8 cellular contexts compared by ENCODE assay signal in genomic region chrX:103464071-103464773, GRCh38. TPM values are rescaled to one million over a fixed set of nuclear protein-coding genes. Genes with fewer than 3 reads are reported as not detected.
A peak's percentile ranks its signal among the peaks of the same experiment; 100 is the strongest.
DNase-seq lines count a peak whose midpoint lies in the region; ATAC-seq, FAIRE-seq and TF ChIP-seq lines count a peak whose summit lies in the region.

No MANE protein-coding gene starts in this region.

- no peaks in the 10 kb centered on the region for H3K9me3 ChIP-seq in CD8-positive, alpha-beta T cell (ENCODE audit: low read length)
- no peaks in the 10 kb centered on the region for H3K9me3 ChIP-seq in OCI-LY7 (ENCODE audit: low read length)
- no peaks in the 10 kb centered on the region for H3K9me3 ChIP-seq in astrocyte (ENCODE audit: insufficient read depth, low read depth, low read length)

- no peaks in the 10 kb centered on the region for H3K79me2 ChIP-seq in OCI-LY7 (ENCODE audit: insufficient read depth, low read depth, low read length)
- no peaks in the 10 kb centered on the region for H3K79me2 ChIP-seq in astrocyte (ENCODE audit: insufficient read depth, low read length)

- FAIRE-seq in astrocyte (lab: Jason Lieb, UNC): no peak

- H4K20me1 ChIP-seq in OCI-LY7 (ENCODE audit: insufficient read depth, low read length) (no peaks in the 10 kb centered on the region), astrocyte (ENCODE audit: insufficient read depth, low read length) (no peaks in the 10 kb centered on the region)

- peak overlapping the region; percentile 48 for H3K9ac ChIP-seq in astrocyte (ENCODE audit: low read length)

- H3K27ac ChIP-seq in CD8-positive, alpha-beta T cell (ENCODE audit: low read depth, low read length): no peak overlapping the region
- H3K27ac ChIP-seq in OCI-LY7 (ENCODE audit: low read depth, low read length, poor library complexity, severe bottlenecking) (no peak overlapping the region), astrocyte (ENCODE audit: low read depth, low read length) (peak overlapping the region; percentile 6), skin epidermis (no peak overlapping the region)

- H3K9me3 Mint-ChIP-seq in CD8-positive, alpha-beta T cell: no peaks in the 10 kb centered on the region
- no peaks in the 10 kb centered on the region for H3K9me3 Mint-ChIP-seq in astrocyte (ENCODE audit: unreplicated experiment)

- no peak for TF ChIP-seq CTCF in CD8-positive, alpha-beta T cell (IDR thresholded peaks at IDR 0.05)
- TF ChIP-seq CTCF in OCI-LY7 (conservative IDR thresholded peaks at IDR 0.05; ENCODE audit: low read length): no peak
- peak; percentile 49 for TF ChIP-seq CTCF in astrocyte (IDR thresholded peaks at IDR 0.05; ENCODE audit: insufficient read depth, low read depth, low read length)

- peak overlapping the region; percentile 43 for H3K4me3 ChIP-seq in CD8-positive, alpha-beta T cell (ENCODE audit: low read depth, low read length)
- H3K4me3 ChIP-seq in OCI-LY7 (ENCODE audit: low read depth, low read length, poor library complexity, severe bottlenecking) (peak overlapping the region; percentile 58), astrocyte (ENCODE audit: insufficient read depth, low read depth, low read length) (no peak overlapping the region), skin epidermis (peak overlapping the region; percentile 4 to 38 (median 23))

- no TSS peak for BruUV-seq in OCI-LY7 (replicated peaks; lab: Mats Ljungman, UMichigan)

- no peaks in the 10 kb centered on the region for H3K4me1 ChIP-seq in CD8-positive, alpha-beta T cell (ENCODE audit: insufficient read depth, low read length)
- H3K4me1 ChIP-seq in OCI-LY7 (ENCODE audit: insufficient read depth, low read length, poor library complexity, severe bottlenecking) (no peaks in the 10 kb centered on the region), astrocyte (ENCODE audit: insufficient read depth, low read length) (peaks cover 4% of the 10 kb centered on the region)

- peak overlapping the region; percentile 72 for H3K4me2 ChIP-seq in OCI-LY7 (ENCODE audit: low read length)
- peak overlapping the region; percentile 68 for H3K4me2 ChIP-seq in astrocyte (ENCODE audit: low read length)

- peak overlapping the region; percentile 90 for H3K27ac Mint-ChIP-seq in CD8-positive, alpha-beta T cell
- peak overlapping the region; percentile 72 for H3K27ac Mint-ChIP-seq in astrocyte (ENCODE audit: unreplicated experiment)

- H3K36me3 Mint-ChIP-seq in CD8-positive, alpha-beta T cell: no peaks in the 10 kb centered on the region
- H3K36me3 Mint-ChIP-seq in astrocyte (ENCODE audit: low read depth, unreplicated experiment): no peaks in the 10 kb centered on the region

- CTCF ChIA-PET in CD8-positive, alpha-beta T cell (lab: Charles Lee): interaction anchor here (0.8 to 4.0 kb wide), 12 partner anchors 26 to 513 kb away, joined by 3 to 24 read pairs (median 5); partner anchors contain the start of genes BEX3 and TCEAL9
- CTCF ChIA-PET in OCI-LY7 (lab: Charles Lee; ENCODE audit: unreplicated experiment): no interaction called here

- no peaks in the 10 kb centered on the region for H3K27me3 Mint-ChIP-seq in CD8-positive, alpha-beta T cell (ENCODE audit: low read depth)
- H3K27me3 Mint-ChIP-seq in astrocyte (ENCODE audit: low read depth, unreplicated experiment): no peaks in the 10 kb centered on the region

- H3K4me1 Mint-ChIP-seq in CD8-positive, alpha-beta T cell (ENCODE audit: low read depth): peaks cover 21% of the 10 kb centered on the region
- peaks cover 9% of the 10 kb centered on the region for H3K4me1 Mint-ChIP-seq in astrocyte (ENCODE audit: low read depth, unreplicated experiment)

- intact Hi-C loops in CD8-positive, alpha-beta T cell (cut with DNase I, micrococcal nuclease): loop anchor here (1.0 kb wide), 3 partner anchors 121 to 513 kb away; no protein-coding TSS in a partner anchor
- intact Hi-C loops in OCI-LY7 (cut with micrococcal nuclease; ENCODE audit: unreplicated experiment): loop anchor here (1.0 to 2.0 kb wide), 2 partner anchors 121 to 253 kb away; no protein-coding TSS in a partner anchor

- POLR2A ChIA-PET in CD8-positive, alpha-beta T cell (lab: Charles Lee): no interaction called here
- POLR2A ChIA-PET in OCI-LY7 (lab: Charles Lee): interaction anchor here (0.8 kb wide), 1 partner anchor 473 kb away, joined by 4 read pairs; no protein-coding TSS in a partner anchor

- no peaks in the 10 kb centered on the region for H3K36me3 ChIP-seq in CD8-positive, alpha-beta T cell (ENCODE audit: insufficient read depth, low read length)
- no peaks in the 10 kb centered on the region for H3K36me3 ChIP-seq in OCI-LY7 (ENCODE audit: insufficient read depth, low read length)
- no peaks in the 10 kb centered on the region for H3K36me3 ChIP-seq in astrocyte (ENCODE audit: insufficient read depth, low read length)

- peak in 4 of 7 experiments; percentile 2 to 20 (median 17) for DNase-seq in CD8-positive, alpha-beta T cell
- DNase-seq in OCI-LY7 (ENCODE audit: low spot score) (peak; percentile 31), astrocyte (ENCODE audit: low read depth) (peak; percentile 30), hepatic stellate cell (ENCODE audit: low spot score) (peak; percentile 28), COLO668 (lab: John Stamatoyannopoulos, UW; ENCODE audit: unreplicated experiment) (no peak)

- H3K4me3 Mint-ChIP-seq in CD8-positive, alpha-beta T cell: peak overlapping the region; percentile 93
- no peak overlapping the region for H3K4me3 Mint-ChIP-seq in astrocyte (ENCODE audit: unreplicated experiment)

- peak; percentile 69 for ATAC-seq in CD8-positive, alpha-beta T cell
- ATAC-seq in GM18907 (IDR thresholded peaks at IDR 0.05; ENCODE audit: unreplicated experiment) (peak; percentile 71), HG03066 (IDR thresholded peaks at IDR 0.05; ENCODE audit: low read depth, unreplicated experiment) (peak; percentile 84)

- no peaks in the 10 kb centered on the region for H3K27me3 ChIP-seq in CD8-positive, alpha-beta T cell (ENCODE audit: insufficient read depth, low read length)
- no peaks in the 10 kb centered on the region for H3K27me3 ChIP-seq in astrocyte (ENCODE audit: insufficient read depth, low read length)

- no peaks in the 10 kb centered on the region for H3K9me2 ChIP-seq in OCI-LY7 (ENCODE audit: insufficient read depth, low read length)

- H2AFZ ChIP-seq in OCI-LY7 (ENCODE audit: low read length) (peak overlapping the region; percentile 93), astrocyte (ENCODE audit: low read depth, low read length) (peak overlapping the region; percentile 18)

RNA-seq across cellular contexts. Expression of gene RAB40A, which starts 55.1 kb away (rescaled TPM):
- total RNA-seq in CD8-positive, alpha-beta T cell: not detected
- total RNA-seq in OCI-LY7 (2014; rRNA removed; shearing (Covaris generic)): 0.10 and 0.50 TPM in 2 replicates
- total RNA-seq in OCI-LY7 (2022): 0.38 and 0.66 TPM in 2 replicates
- total RNA-seq in astrocyte: 0.07 TPM in 1 of 2 replicates, not detected in the other
